24 cellular contexts compared by ENCODE assay signal in genomic region chr10:73750807-73751206, GRCh38.
"Had no signal": no experiment of that assay in that cellular context is flagged by ENCODE, and none has a peak within 500 bp of the region (broad histone marks: within the 10 kb centered on the region; RNA-seq: fewer than 3 reads in every experiment).

No MANE protein-coding gene starts in this region.

- H3K27ac ChIP-seq: foreskin keratinocyte, neutrophil, ovary, psoas muscle, right atrium auricular region, transverse colon, uterus had no signal

- H3K9me3 Mint-ChIP-seq: activated naive CD4-positive, alpha-beta T cell treated with anti-CD3 and anti-CD28 coated beads, Interleukin-2, amount 50 U/mL, for 24 hours; activated T-helper 1 cell treated with anti-CD3 and anti-CD28 coated beads, Interleukin-12 subunit alpha, Interleukin-12 subunit beta, Interleukin-2, Interleukin-4 antibody, amounts not matched to agents 30 ng/mL and 10 ng/mL and 1 ng/mL, durations not matched to agents 14 hours and 24 hours and 36 hours; brain; memory B cell; nephron; WTC11 had no signal

- H3K4me3 Mint-ChIP-seq: activated T-helper 1 cell treated with anti-CD3 and anti-CD28 coated beads, Interleukin-12 subunit alpha, Interleukin-12 subunit beta, Interleukin-2, Interleukin-4 antibody, amounts not matched to agents 30 ng/mL and 10 ng/mL and 1 ng/mL, durations not matched to agents 14 hours and 24 hours and 36 hours; memory B cell; nephron; WTC11 had no signal

- H3K36me3 ChIP-seq: ovary, uterus had no signal

- ATAC-seq: foreskin keratinocyte, psoas muscle, WTC11 had no signal

- H3K9me3 ChIP-seq: neutrophil, ovary, psoas muscle, right atrium auricular region, transverse colon, uterus had no signal

- H3K4me1 ChIP-seq: foreskin keratinocyte had no signal

- H3K27me3 ChIP-seq: foreskin keratinocyte, neutrophil, ovary, right atrium auricular region, transverse colon, uterus had no signal

- H3K27ac Mint-ChIP-seq: activated naive CD4-positive, alpha-beta T cell treated with anti-CD3 and anti-CD28 coated beads, Interleukin-2, amount 50 U/mL, for 24 hours; memory B cell; WTC11 had no signal

- DNase-seq: activated CD4-positive, alpha-beta T cell treated with anti-CD3 and anti-CD28 coated beads for 4 hours; activated CD4-positive, alpha-beta T cell treated with anti-CD3 and anti-CD28 coated beads, Interleukin-2, amount 50 U/mL, for 48 hours; activated CD8-positive, alpha-beta memory T cell treated with anti-CD3 and anti-CD28 coated beads, Interleukin-2, amount 50 U/mL, for 48 hours; activated gamma-delta T cell treated with Interleukin-2 at 50 U/mL for 16 hours; aorta; dermis blood vessel endothelial cell; effector CD8-positive, alpha-beta T cell; foreskin keratinocyte; ovary; psoas muscle; stimulated activated CD4-positive, alpha-beta T cell treated with anti-CD3 and anti-CD28 coated beads, Interleukin-12 subunit alpha, Interleukin-12 subunit beta, amount 100 ng/mL, for 4 hours; stimulated activated CD4-positive, alpha-beta T cell treated with anti-CD3 and anti-CD28 coated beads, Interleukin-4, amount 100 ng/mL, for 4 hours; T-helper 1 cell; T-helper 9 cell; transverse colon; uterus had no signal

- H3K4me3 ChIP-seq: ovary, psoas muscle, right atrium auricular region, transverse colon, uterus had no signal

- H3K27me3 Mint-ChIP-seq: activated naive CD4-positive, alpha-beta T cell treated with anti-CD3 and anti-CD28 coated beads, Interleukin-2, amount 50 U/mL, for 24 hours; memory B cell had no signal

- H3K4me1 Mint-ChIP-seq: WTC11 had no signal
